ENCODE assay signal across 12 cellular contexts in genomic region chr7:2525931-2526630, GRCh38. TPM values are rescaled to one million over a fixed set of nuclear protein-coding genes. Genes with fewer than 3 reads are reported as not detected.
DNase-seq lines count a peak whose midpoint lies in the region; ATAC-seq and TF ChIP-seq lines count a peak whose summit lies in the region.
"Had no signal": no experiment of that assay in that cellular context is flagged by ENCODE, and none has a peak within 500 bp of the region (broad histone marks: within the 10 kb centered on the region; RNA-seq: fewer than 3 reads in every experiment).

No MANE protein-coding gene starts in this region.

- no TSS peak for BruUV-seq in mammary epithelial cell (replicated peaks; lab: Mats Ljungman, UMichigan)

- no peaks in the 10 kb centered on the region for H3K9me3 Mint-ChIP-seq in glutamatergic neuron (ENCODE audit: unreplicated experiment)
- H3K9me3 Mint-ChIP-seq: CD8-positive, alpha-beta T cell had no signal

- H3K27ac Mint-ChIP-seq in glutamatergic neuron (ENCODE audit: unreplicated experiment): no peak overlapping the region

- H3K27me3 ChIP-seq in breast epithelium (no peaks in the 10 kb centered on the region), mammary epithelial cell (ENCODE audit: insufficient read depth, low read length) (no peaks in the 10 kb centered on the region), upper lobe of left lung (peaks cover 0 to 5% (median 1%) of the 10 kb centered on the region in 4 donors), gastroesophageal sphincter (peaks cover 98% of the 10 kb centered on the region)
- H3K27me3 ChIP-seq: SJSA1 had no signal

- H4K20me1 ChIP-seq in mammary epithelial cell (ENCODE audit: insufficient read depth, low read length): no peaks in the 10 kb centered on the region

- CTCF ChIA-PET in mammary epithelial cell (lab: Charles Lee; ENCODE audit: low non-redundant PET): no interaction called here

- H3K4me1 ChIP-seq in breast epithelium (peaks cover 37 to 63% of the 10 kb centered on the region in 2 donors), mammary epithelial cell (ENCODE audit: insufficient read depth, low read length) (peaks cover 86% of the 10 kb centered on the region), upper lobe of left lung (peaks cover 84 to 100% (median 99%) of the 10 kb centered on the region in 4 donors), gastroesophageal sphincter (peaks cover 0 to 98% (median 33%) of the 10 kb centered on the region in 3 donors)

- H3K4me3 ChIP-seq in breast epithelium (no peak overlapping the region), mammary epithelial cell (replicated peaks in 1 of 3; ENCODE audit: insufficient read depth in 1 of 3, low read depth in 2 of 3, low read length in 3 of 3) (no peak overlapping the region), upper lobe of left lung (no peak overlapping the region), gastroesophageal sphincter (no peak overlapping the region)
- H3K4me3 ChIP-seq: SJSA1 had no signal

- peaks cover 25% of the 10 kb centered on the region for H3K79me2 ChIP-seq in mammary epithelial cell (ENCODE audit: insufficient read depth, low read length)

- H3K4me2 ChIP-seq in mammary epithelial cell (ENCODE audit: insufficient read depth, low read depth, low read length): no peak overlapping the region

- intact Hi-C loops in breast epithelium (cut with DNase I; ENCODE audit: low total_unique reads) (no loop called here), mammary epithelial cell (cut with micrococcal nuclease) (no loop called here)

- H3K36me3 ChIP-seq in breast epithelium (no peaks in the 10 kb centered on the region), mammary epithelial cell (ENCODE audit: insufficient read depth, low read length) (peaks cover 4% of the 10 kb centered on the region), upper lobe of left lung (peaks cover 0 to 29% (median 19%) of the 10 kb centered on the region in 4 donors), gastroesophageal sphincter (peaks cover 0 to 24% of the 10 kb centered on the region in 2 donors)
- H3K36me3 ChIP-seq: SJSA1 had no signal

- no peak overlapping the region for H2AFZ ChIP-seq in mammary epithelial cell (ENCODE audit: low read depth, low read length)

- H3K4me3 Mint-ChIP-seq in glutamatergic neuron (ENCODE audit: unreplicated experiment): peak overlapping the region; percentile 46
- H3K4me3 Mint-ChIP-seq: CD8-positive, alpha-beta T cell had no signal

- WGBS in mammary epithelial cell (ENCODE audit: low coverage, missing lambda C conversion rate): 98% methylated on average over 23 of the region's 28 CpGs
- WGBS in upper lobe of left lung, 2 donors: 67 to 89% methylated on average over 10 to 27 of the region's 28 CpGs
- WGBS in gastroesophageal sphincter (ENCODE audit: low coverage in 1 of 2), 2 donors: 79% methylated on average over 10 of the region's 28 CpGs; no CpG with 5 or more reads in 1 of the 2 donors

- H3K4me1 Mint-ChIP-seq in glutamatergic neuron (ENCODE audit: low read depth, unreplicated experiment): peaks cover 9% of the 10 kb centered on the region

- TF ChIP-seq EP300 in upper lobe of left lung (IDR thresholded peaks at IDR 0.05): no peak
- TF ChIP-seq EP300 in gastroesophageal sphincter (IDR thresholded peaks at IDR 0.05): no peak

- TF ChIP-seq POLR2A in breast epithelium (IDR thresholded peaks at IDR 0.05): no peak
- TF ChIP-seq POLR2A in upper lobe of left lung (IDR thresholded peaks at IDR 0.05): no peak
- TF ChIP-seq POLR2A in gastroesophageal sphincter (IDR thresholded peaks at IDR 0.05): no peak

- no peak overlapping the region for H3K9ac ChIP-seq in mammary epithelial cell (ENCODE audit: insufficient read depth, low read length)

- no peaks in the 10 kb centered on the region for H3K9me3 ChIP-seq in breast epithelium
- no peaks in the 10 kb centered on the region for H3K9me3 ChIP-seq in mammary epithelial cell (replicated peaks; ENCODE audit: insufficient read depth, low read length)
- no peaks in the 10 kb centered on the region for H3K9me3 ChIP-seq in upper lobe of left lung
- no peaks in the 10 kb centered on the region for H3K9me3 ChIP-seq in gastroesophageal sphincter
- H3K9me3 ChIP-seq: SJSA1 had no signal

- ATAC-seq in upper lobe of left lung (ENCODE audit: low FRiP score in 2 of 2) (no peak), gastroesophageal sphincter (no peak)
- ATAC-seq: CD8-positive, alpha-beta T cell; left ventricle myocardium superior had no signal

- no peaks in the 10 kb centered on the region for H3K36me3 Mint-ChIP-seq in glutamatergic neuron (ENCODE audit: unreplicated experiment)

- H3K27ac ChIP-seq in breast epithelium: peak overlapping the region; percentile 79 to 81
- no peak overlapping the region for H3K27ac ChIP-seq in mammary epithelial cell (ENCODE audit: insufficient read depth, low read depth, low read length)
- H3K27ac ChIP-seq in upper lobe of left lung: peak overlapping the region in 3 of 4 donors; percentile 89 to 96 (median 90)
- H3K27ac ChIP-seq in gastroesophageal sphincter: peak overlapping the region in 1 of 4 donors; percentile 5
- H3K27ac ChIP-seq: SJSA1 had no signal

- dilution Hi-C loops in mammary epithelial cell (cut with HindIII; ENCODE audit: low sequenced_read_pairs): no loop called here

- TF ChIP-seq CTCF in breast epithelium (IDR thresholded peaks at IDR 0.05): no peak
- TF ChIP-seq CTCF in mammary epithelial cell (conservative IDR thresholded peaks at IDR 0.05 in 1 of 2, IDR thresholded peaks at IDR 0.05 in 1 of 2; ENCODE audit: extremely low read depth in 1 of 2, insufficient read depth in 1 of 2, low read depth in 1 of 2, low read length in 2 of 2): no peak
- no peak for TF ChIP-seq CTCF in glutamatergic neuron (IDR thresholded peaks at IDR 0.05; ENCODE audit: partially characterized antibody, unreplicated experiment)
- no peak for TF ChIP-seq CTCF in upper lobe of left lung (IDR thresholded peaks at IDR 0.05)
- no peak for TF ChIP-seq CTCF in gastroesophageal sphincter (IDR thresholded peaks at IDR 0.05)

- peaks cover 6% of the 10 kb centered on the region for H3K27me3 Mint-ChIP-seq in glutamatergic neuron (ENCODE audit: unreplicated experiment)

- in situ Hi-C loops in mammary epithelial cell (cut with MboI; ENCODE audit: low sequenced_read_pairs in 2 of 2): no loop called here

- DNase-seq in breast epithelium (ENCODE audit: low spot score in 2 of 2): no peak
- no peak for DNase-seq in mammary epithelial cell
- DNase-seq in NCI-H510A treated with DMSO at 0.1 percent for 48 hours (lab: John Stamatoyannopoulos, UW): peak; percentile 98
- DNase-seq in glutamatergic neuron: no peak
- DNase-seq in upper lobe of left lung: peak in 1 of 2 donors; percentile 65
- no peak for DNase-seq in putamen (ENCODE audit: low spot score)
- no peak for DNase-seq in RPMI8226
- DNase-seq: activated CD4-positive, alpha-beta T cell treated with anti-CD3 and anti-CD28 coated beads, Interleukin-2, amount 50 U/mL, for 48 hours had no signal

RNA-seq across cellular contexts. Expression of gene LFNG, which starts 6.5 kb away (rescaled TPM):
- total RNA-seq in breast epithelium (10 to 100 TPM in 1 of 3 donors, 1 to 10 TPM in 2; 5.0 to 16.4 (median 9.1) TPM), mammary epithelial cell (100 to 1,000 TPM in 1 of 2 donors, 10 to 100 TPM in 1; 29.7 to 105 TPM), glutamatergic neuron (ENCODE audit: unreplicated experiment) (75.5 TPM), upper lobe of left lung (10 to 100 TPM; 30.6 to 62.9 (median 45.2) TPM), gastroesophageal sphincter (1 to 10 TPM; 4.4 to 9.8 (median 8.4) TPM)
- 35.5 TPM for polyA plus RNA-seq in mammary epithelial cell
- polyA minus RNA-seq in mammary epithelial cell: 15.9 TPM

RNA-seq across cellular contexts. Expression of gene BRAT1, which starts 29.2 kb away (rescaled TPM):
- total RNA-seq in breast epithelium: 10 to 100 TPM; 20.8 to 36.4 (median 28.4) TPM
- total RNA-seq in mammary epithelial cell: 10 to 100 TPM; 20.5 to 25.3 TPM
- polyA plus RNA-seq in mammary epithelial cell: 15.3 TPM
- 20.8 TPM for polyA minus RNA-seq in mammary epithelial cell
- 30.5 TPM for total RNA-seq in glutamatergic neuron (ENCODE audit: unreplicated experiment)
- 10 to 100 TPM; 23.9 to 68.3 (median 31.0) TPM for total RNA-seq in upper lobe of left lung
- total RNA-seq in gastroesophageal sphincter: 10 to 100 TPM; 19.9 to 36.0 (median 32.4) TPM

RNA-seq across cellular contexts. Expression of gene IQCE, which starts 32.7 kb away (rescaled TPM):
- total RNA-seq in breast epithelium (10 to 100 TPM; 13.4 to 22.7 (median 13.8) TPM), mammary epithelial cell (10 to 100 TPM; 13.3 to 15.1 TPM), glutamatergic neuron (ENCODE audit: unreplicated experiment) (12.0 TPM), upper lobe of left lung (10 to 100 TPM; 18.0 to 51.3 (median 23.9) TPM), gastroesophageal sphincter (10 to 100 TPM in 3 of 4 donors, 1 to 10 TPM in 1; 9.7 to 23.5 (median 15.6) TPM)
- 5.4 TPM for polyA plus RNA-seq in mammary epithelial cell
- polyA minus RNA-seq in mammary epithelial cell: 6.2 TPM

RNA-seq across cellular contexts. Expression of gene GRIFIN, which starts 49.9 kb away (rescaled TPM):
- total RNA-seq in breast epithelium (not detected), mammary epithelial cell (not detected), glutamatergic neuron (ENCODE audit: unreplicated experiment) (not detected), upper lobe of left lung (not detected), gastroesophageal sphincter (not detected)
- polyA plus RNA-seq in mammary epithelial cell: not detected
- not detected for polyA minus RNA-seq in mammary epithelial cell
- total RNA-seq: CD8-positive, alpha-beta T cell; left ventricle myocardium superior; SJSA1 had no signal
